In the genomic region with DNA sequence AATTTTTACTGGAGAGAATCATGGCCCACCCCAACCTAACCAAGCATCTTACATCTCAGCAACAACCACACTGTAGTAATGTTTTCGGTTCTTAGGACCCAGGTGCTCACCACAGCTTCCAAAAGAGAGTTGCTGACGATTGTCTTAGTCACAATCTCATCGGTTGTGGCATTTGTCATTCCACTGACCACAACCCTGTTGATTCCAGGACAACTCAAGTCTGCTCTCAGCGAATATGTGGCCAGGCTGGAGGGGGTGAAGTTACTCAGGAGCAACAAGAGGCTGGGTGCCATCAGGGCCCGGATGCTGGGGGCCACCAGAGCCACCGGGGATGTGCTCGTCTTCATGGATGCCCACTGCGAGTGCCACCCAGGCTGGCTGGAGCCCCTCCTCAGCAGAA, we compare ENCODE assay signal across 16 cellular contexts.
DNase-seq lines count a peak whose midpoint lies in the region; FAIRE-seq and TF ChIP-seq lines count a peak whose summit lies in the region.
"Had no signal": no experiment of that assay in that cellular context is flagged by ENCODE, and none has a peak within 500 bp of the region (broad histone marks: within the 10 kb centered on the region; RNA-seq: fewer than 3 reads in every experiment).

No MANE protein-coding gene starts in this region.

- no peaks in the 10 kb centered on the region for H3F3A ChIP-seq in MM.1S (ENCODE audit: insufficient read depth, low read length)

- H3K27me3 ChIP-seq in MM.1S (replicated peaks; ENCODE audit: insufficient read depth, low read length) (no peaks in the 10 kb centered on the region), brain microvascular endothelial cell (replicated peaks) (no peaks in the 10 kb centered on the region)
- H3K27me3 ChIP-seq: neural progenitor cell, upper lobe of left lung had no signal

- H3K4me2 ChIP-seq in MM.1S (ENCODE audit: low read depth, low read length): no peak overlapping the region
- H3K4me2 ChIP-seq: neural progenitor cell had no signal

- TF ChIP-seq CTCF in MM.1S (IDR thresholded peaks at IDR 0.05; ENCODE audit: low read length) (no peak), brain microvascular endothelial cell (IDR thresholded peaks at IDR 0.05; ENCODE audit: low read depth, low read length, missing control alignments) (no peak)

- H3K9me3 ChIP-seq in MM.1S (replicated peaks; ENCODE audit: insufficient read depth, low read length): no peaks in the 10 kb centered on the region
- H3K9me3 ChIP-seq: upper lobe of left lung had no signal

- no peaks in the 10 kb centered on the region for H3K79me2 ChIP-seq in MM.1S (ENCODE audit: low read length)

- DNase-seq in stimulated activated CD4-positive, alpha-beta T cell treated with anti-CD3 and anti-CD28 coated beads, Interleukin-1b, Interleukin-23, amount 100 ng/mL, for 48 hours: peak; percentile 44
- DNase-seq in stimulated activated CD4-positive, alpha-beta T cell treated with anti-CD3 and anti-CD28 coated beads, Interleukin-4, amount 100 ng/mL, for 4 hours: no peak
- peak; percentile 13 for DNase-seq in MM.1S
- peak; percentile 29 for DNase-seq in brain microvascular endothelial cell
- DNase-seq in urothelium cell line (ENCODE audit: low spot score): peak; percentile 53
- DNase-seq in foreskin melanocyte: no peak
- DNase-seq in NCI-H526 (lab: John Stamatoyannopoulos, UW): no peak
- DNase-seq in activated CD8-positive, alpha-beta memory T cell treated with anti-CD3 and anti-CD28 coated beads, Interleukin-2, amount 50 U/mL, for 48 hours: no peak
- DNase-seq: activated CD8-positive, alpha-beta memory T cell treated with anti-CD3 and anti-CD28 coated beads, Interleukin-2, amount 10 ng/mL, durations not matched to agents 7 days and 5 days; cerebellar nuclear complex; glutamatergic neuron; islet precursor cell had no signal

- no peak overlapping the region for H2AFZ ChIP-seq in MM.1S (ENCODE audit: low read length)
- H2AFZ ChIP-seq: neural progenitor cell had no signal

- no peaks in the 10 kb centered on the region for H3K4me1 ChIP-seq in MM.1S (ENCODE audit: low read length)
- H3K4me1 ChIP-seq: upper lobe of left lung had no signal

- in situ Hi-C loops in brain microvascular endothelial cell (cut with HindIII; ENCODE audit: low pct_ligation_motif_present, low sequenced_read_pairs): no loop called here

- H3K36me3 ChIP-seq in MM.1S (replicated peaks; ENCODE audit: insufficient read depth, low read length) (no peaks in the 10 kb centered on the region), brain microvascular endothelial cell (replicated peaks) (no peaks in the 10 kb centered on the region)
- H3K36me3 ChIP-seq: neural progenitor cell had no signal

- H3K9me2 ChIP-seq in MM.1S (replicated peaks; ENCODE audit: insufficient read depth, low read length): no peaks in the 10 kb centered on the region

- no peak overlapping the region for H3K4me3 ChIP-seq in MM.1S (ENCODE audit: low read length)
- no peak overlapping the region for H3K4me3 ChIP-seq in brain microvascular endothelial cell (ENCODE audit: low read depth, low read length)
- H3K4me3 ChIP-seq: neural progenitor cell, SK-N-MC, upper lobe of left lung had no signal

- no peaks in the 10 kb centered on the region for H4K20me1 ChIP-seq in MM.1S (ENCODE audit: insufficient read depth, low read length)

- H3K27ac ChIP-seq in MM.1S (ENCODE audit: low read length) (no peak overlapping the region), brain microvascular endothelial cell (no peak overlapping the region)
- H3K27ac ChIP-seq: neural progenitor cell, SK-N-MC, upper lobe of left lung had no signal

- H3K9ac ChIP-seq in MM.1S (ENCODE audit: low read length): no peak overlapping the region
- H3K9ac ChIP-seq: neural progenitor cell had no signal

- peak; percentile 69 for FAIRE-seq in urothelium cell line (lab: Jason Lieb, UNC)
- FAIRE-seq: endometrium had no signal

Comparison
In these comparisons a context has a peak if more than half of its experiments do, and no peak if none do; other contexts are left out.
1. DNase-seq: peak in stimulated activated CD4-positive, alpha-beta T cell treated with anti-CD3 and anti-CD28 coated beads, Interleukin-1b, Interleukin-23, amount 100 ng/mL, for 48 hours (single experiment), MM.1S (single experiment), brain microvascular endothelial cell (single experiment) and urothelium cell line (single experiment); none in stimulated activated CD4-positive, alpha-beta T cell treated with anti-CD3 and anti-CD28 coated beads, Interleukin-4, amount 100 ng/mL, for 4 hours (0 of 2), foreskin melanocyte (single experiment), NCI-H526 (0 of 2) and activated CD8-positive, alpha-beta memory T cell treated with anti-CD3 and anti-CD28 coated beads, Interleukin-2, amount 50 U/mL, for 48 hours (single experiment).